8 cellular contexts compared by ENCODE assay signal in genomic region chr11:15969701-15970329, GRCh38.
DNase-seq lines count a peak whose midpoint lies in the region; ATAC-seq and TF ChIP-seq lines count a peak whose summit lies in the region.

No MANE protein-coding gene starts in this region.

- no peaks in the 10 kb centered on the region for H3K4me1 Mint-ChIP-seq in glutamatergic neuron (ENCODE audit: low read depth, unreplicated experiment)

- peak; percentile 45 for ATAC-seq in GM18909 (IDR thresholded peaks at IDR 0.05; ENCODE audit: poor library complexity, unreplicated experiment)

- H4K20me1 ChIP-seq in fibroblast of lung (ENCODE audit: control insufficient read depth, extremely low read depth, insufficient read depth, low read length) = no peaks in the 10 kb centered on the region

- H3K9ac ChIP-seq in fibroblast of lung (ENCODE audit: insufficient read depth, low read length) = peak overlapping the region; percentile 13

- peaks cover 1% of the 10 kb centered on the region for H3K27me3 Mint-ChIP-seq in glutamatergic neuron (ENCODE audit: unreplicated experiment)

- H3K27ac Mint-ChIP-seq in glutamatergic neuron (ENCODE audit: unreplicated experiment) = no peak overlapping the region

- H3K79me2 ChIP-seq in fibroblast of lung (ENCODE audit: control insufficient read depth, insufficient read depth, low read length) = no peaks in the 10 kb centered on the region

- H3K27ac ChIP-seq in fibroblast of lung (ENCODE audit: insufficient read depth, low read length) = peak overlapping the region; percentile 74

- TF ChIP-seq CTCF in fibroblast of lung (conservative IDR thresholded peaks at IDR 0.05 in 1 of 2, IDR thresholded peaks at IDR 0.05 in 1 of 2; ENCODE audit: low read depth in 1 of 2, low read length in 2 of 2) (no peak), glutamatergic neuron (IDR thresholded peaks at IDR 0.05; ENCODE audit: partially characterized antibody, unreplicated experiment) (no peak)

- H3K4me2 ChIP-seq in fibroblast of lung (ENCODE audit: extremely low read depth, insufficient read depth, low read length) = peak overlapping the region; percentile 64

- H3K36me3 ChIP-seq in fibroblast of lung (ENCODE audit: control insufficient read depth, insufficient read depth, low read length) = no peaks in the 10 kb centered on the region

- H3K9me3 ChIP-seq in fibroblast of lung (ENCODE audit: control insufficient read depth, insufficient read depth, low read depth, low read length) = no peaks in the 10 kb centered on the region

- peak overlapping the region in 3 of 4 experiments; percentile 17 to 44 (median 33) for H3K4me3 ChIP-seq in fibroblast of lung (replicated peaks in 1 of 4; ENCODE audit: control extremely low read depth in 1 of 4, insufficient read depth in 1 of 4, low read depth in 3 of 4, low read length in 4 of 4)

- no peaks in the 10 kb centered on the region for H3K9me3 Mint-ChIP-seq in glutamatergic neuron (ENCODE audit: unreplicated experiment)

- intact Hi-C loops in head of caudate nucleus (cut with DNase I) = no loop called here

- peak; percentile 80 for DNase-seq in LHCN-M2 (ENCODE audit: low read depth)
- DNase-seq in fibroblast of lung (ENCODE audit: low read depth in 2 of 2) = peak; percentile 82 to 95
- DNase-seq in stromal cell of bone marrow (ENCODE audit: low read depth) = peak; percentile 70
- DNase-seq in AML-193 (lab: John Stamatoyannopoulos, UW) = no peak
- DNase-seq in head of caudate nucleus = no peak
- DNase-seq in NCI-H1436 (lab: John Stamatoyannopoulos, UW) = no peak
- DNase-seq in glutamatergic neuron = no peak

- no peaks in the 10 kb centered on the region for H3K36me3 Mint-ChIP-seq in glutamatergic neuron (ENCODE audit: unreplicated experiment)

- H3K4me1 ChIP-seq in fibroblast of lung (ENCODE audit: control insufficient read depth, extremely low read depth, insufficient read depth, low read length) = peaks cover 11% of the 10 kb centered on the region

- H2AFZ ChIP-seq in fibroblast of lung (ENCODE audit: low read length) = peak overlapping the region; percentile 42

- no peaks in the 10 kb centered on the region for H3K27me3 ChIP-seq in fibroblast of lung (ENCODE audit: control insufficient read depth, insufficient read depth, low read length)

- no peak overlapping the region for H3K4me3 Mint-ChIP-seq in glutamatergic neuron (ENCODE audit: unreplicated experiment)

Comparison
In these comparisons a context has a peak if more than half of its experiments do, and no peak if none do; other contexts are left out.
1. DNase-seq: peak in LHCN-M2 (single experiment), fibroblast of lung (2 of 2) and stromal cell of bone marrow (single experiment); none in AML-193 (0 of 2), head of caudate nucleus (0 of 42), NCI-H1436 (single experiment) and glutamatergic neuron (single experiment).